In the genomic region with DNA sequence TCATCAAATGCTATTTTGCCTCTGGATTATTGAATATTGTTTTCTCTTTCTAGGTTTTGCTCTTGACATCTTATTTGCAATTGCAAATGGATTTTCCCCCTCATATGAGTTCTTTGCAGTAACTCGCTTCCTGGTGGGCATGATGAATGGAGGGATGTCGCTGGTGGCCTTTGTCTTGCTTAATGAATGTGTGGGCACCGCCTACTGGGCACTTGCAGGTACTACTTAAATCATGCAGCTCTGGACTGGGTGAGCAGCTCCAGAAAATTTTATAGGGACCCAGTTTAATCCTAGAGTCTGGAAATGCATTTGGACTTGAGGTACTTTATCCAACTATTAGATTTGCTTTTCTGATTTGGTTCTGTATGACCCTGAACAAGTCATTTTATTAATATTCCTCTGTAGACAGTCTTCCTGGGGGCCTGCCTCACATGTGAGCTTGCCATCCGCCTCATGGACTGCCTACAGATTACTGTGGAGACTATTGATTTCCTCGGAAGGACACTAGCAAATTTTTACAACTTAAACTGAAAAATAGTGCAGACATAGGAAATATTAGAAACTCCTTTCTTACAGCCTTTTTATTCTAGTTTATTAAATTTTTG, we compare ENCODE assay signal across 9 cellular contexts. TPM values are rescaled to one million over a fixed set of nuclear protein-coding genes. Genes with fewer than 3 reads are reported as not detected.
A peak's percentile ranks its signal among the peaks of the same experiment; 100 is the strongest.
DNase-seq lines count a peak whose midpoint lies in the region; ATAC-seq and TF ChIP-seq lines count a peak whose summit lies in the region.
"Had no signal": no experiment of that assay in that cellular context is flagged by ENCODE, and none has a peak within 500 bp of the region (broad histone marks: within the 10 kb centered on the region; RNA-seq: fewer than 3 reads in every experiment).

No MANE protein-coding gene starts in this region.

- H3K9ac ChIP-seq in endodermal cell (ENCODE audit: extremely low read depth, low read length, poor library complexity, severe bottlenecking): no peak overlapping the region

- H3K9me3 Mint-ChIP-seq in endodermal cell: peaks cover 2% of the 10 kb centered on the region
- H3K9me3 Mint-ChIP-seq: stimulated activated naive CD8-positive, alpha-beta T cell treated with anti-CD3 and anti-CD28 coated beads, Interleukin-15, Interleukin-2, amounts not matched to agents 100 ng/mL and 50 ng/mL, for 24 hours had no signal

- 65 to 100% methylated on average over 1 to 5 of the region's 5 CpGs for WGBS in endodermal cell (ENCODE audit: insufficient coverage in 1 of 2, insufficient read length in 1 of 2), 2 experiments

- H3K4me1 ChIP-seq in endodermal cell (ENCODE audit: control insufficient read depth, insufficient read depth, low read length): no peaks in the 10 kb centered on the region

- H3K27ac Mint-ChIP-seq in endodermal cell: no peak overlapping the region
- H3K27ac Mint-ChIP-seq: stimulated activated naive CD8-positive, alpha-beta T cell treated with anti-CD3 and anti-CD28 coated beads, Interleukin-15, Interleukin-2, amounts not matched to agents 100 ng/mL and 50 ng/mL, for 24 hours had no signal

- TF ChIP-seq CTCF in AG10803 (conservative IDR thresholded peaks at IDR 0.05; ENCODE audit: low read length) (peak; percentile 69), endodermal cell (conservative IDR thresholded peaks at IDR 0.05) (peak; percentile 84)

- H3K4me3 ChIP-seq in AG10803 (ENCODE audit: low read length) (no peak overlapping the region), endodermal cell (ENCODE audit: low read length) (no peak overlapping the region)

- H3K27me3 Mint-ChIP-seq in endodermal cell (ENCODE audit: insufficient read depth): no peaks in the 10 kb centered on the region

- DNase-seq in AG10803 (ENCODE audit: low read depth): peak; percentile 63
- peak; percentile 38 for DNase-seq in NCI-H446 treated with DMSO at 0.1 percent for 48 hours (lab: John Stamatoyannopoulos, UW)
- peak; percentile 17 to 25 for DNase-seq in activated CD4-positive, alpha-beta T cell treated with anti-CD3 and anti-CD28 coated beads, Interleukin-2, amount 50 U/mL, for 4 hours
- DNase-seq in endodermal cell: peak; percentile 88
- peak; percentile 36 for DNase-seq in mucosa of gallbladder (ENCODE audit: low spot score)
- peak in 34 of 49 donors; percentile 2 to 69 (median 42) for DNase-seq in substantia nigra (lab: John Stamatoyannopoulos, UW)

- H3K27ac ChIP-seq in endodermal cell (ENCODE audit: low read depth, low read length): no peak overlapping the region
- H3K27ac ChIP-seq in substantia nigra (ENCODE audit: low read depth, low read length, poor library complexity, severe bottlenecking): peak overlapping the region; percentile 32

- ATAC-seq in GM18520 (IDR thresholded peaks at IDR 0.05; ENCODE audit: unreplicated experiment) (peak; percentile 87), HG03039 (IDR thresholded peaks at IDR 0.05; ENCODE audit: unreplicated experiment) (peak; percentile 62)

- H3K27me3 ChIP-seq in endodermal cell (ENCODE audit: control insufficient read depth, insufficient read depth, low read length, poor library complexity, severe bottlenecking): no peaks in the 10 kb centered on the region

- no peak overlapping the region for H3K4me3 Mint-ChIP-seq in endodermal cell
- H3K4me3 Mint-ChIP-seq: stimulated activated naive CD8-positive, alpha-beta T cell treated with anti-CD3 and anti-CD28 coated beads, Interleukin-15, Interleukin-2, amounts not matched to agents 100 ng/mL and 50 ng/mL, for 24 hours had no signal

- H3K9me3 ChIP-seq in endodermal cell (ENCODE audit: control insufficient read depth, low read length): peaks cover 5% of the 10 kb centered on the region

- H3K36me3 ChIP-seq in endodermal cell (ENCODE audit: control insufficient read depth, insufficient read depth, low read length): peaks cover 51% of the 10 kb centered on the region

- peaks cover 1% of the 10 kb centered on the region for H3K4me1 Mint-ChIP-seq in endodermal cell

- peaks cover 49% of the 10 kb centered on the region for H3K36me3 Mint-ChIP-seq in endodermal cell (ENCODE audit: low read depth)

RNA-seq across cellular contexts. Expression of a gene that starts 44.5 kb away (rescaled TPM):
- total RNA-seq in endodermal cell: 10 to 100 TPM in 1 of 2 donors, 1 to 10 TPM in 1; 8.3 to 15.6 TPM
- 4.3 TPM for polyA plus RNA-seq in endodermal cell (2013, experiment 1 of 2)
- 4.1 TPM for polyA plus RNA-seq in endodermal cell (2013, experiment 2 of 2)
- total RNA-seq in mucosa of gallbladder: 5.7 TPM

Comparison
In these comparisons a context has a peak if more than half of its experiments do, and no peak if none do; other contexts are left out.
1. DNase-seq: peak in every context shown above with its lines; median percentile 88 in endodermal cell; 63 in AG10803; 42 in substantia nigra; 38 in NCI-H446 treated with DMSO at 0.1 percent for 48 hours; 36 in mucosa of gallbladder; 21 in activated CD4-positive, alpha-beta T cell treated with anti-CD3 and anti-CD28 coated beads, Interleukin-2, amount 50 U/mL, for 4 hours.